8 cellular contexts compared by ENCODE assay signal in genomic region chr3:69288161-69288895, GRCh38.
A peak's percentile ranks its signal among the peaks of the same experiment; 100 is the strongest.
DNase-seq lines count a peak whose midpoint lies in the region; ATAC-seq, FAIRE-seq and TF ChIP-seq lines count a peak whose summit lies in the region.

No MANE protein-coding gene starts in this region.

- TF ChIP-seq CTCF in endothelial cell of umbilical vein (IDR thresholded peaks at IDR 0.05; ENCODE audit: extremely low read depth in 1 of 2, insufficient read depth in 1 of 2, low read depth in 1 of 2, low read length in 2 of 2) (no peak), GM13976 (IDR thresholded peaks at IDR 0.05; ENCODE audit: borderline replicate concordance, control extremely low read depth, extremely low read depth, insufficient read depth, missing control alignments) (no peak)

- CTCF ChIA-PET in endothelial cell of umbilical vein (lab: Charles Lee): interaction anchor here (0.8 to 3.6 kb wide), 23 partner anchors 10 to 167 kb away, joined by 3 to 39 read pairs (median 5); no protein-coding TSS in a partner anchor

- peaks cover 32% of the 10 kb centered on the region for H3K4me1 ChIP-seq in endothelial cell of umbilical vein (ENCODE audit: control insufficient read depth, extremely low read depth, insufficient read depth, low read length)

- intact Hi-C loops in endothelial cell of umbilical vein (cut with micrococcal nuclease): loop anchor here (5.0 kb wide), 1 partner anchor 126 kb away; no protein-coding TSS in a partner anchor

- TF ChIP-seq POLR2A in endothelial cell of umbilical vein (IDR thresholded peaks at IDR 0.05; ENCODE audit: low read depth, low read length): no peak

- no TSS peak for BruUV-seq in endothelial cell of umbilical vein (replicated peaks; lab: Mats Ljungman, UMichigan)

- H3K9ac ChIP-seq in endothelial cell of umbilical vein (replicated peaks; ENCODE audit: extremely low read depth, insufficient read depth, low read length): no peak overlapping the region

- peak; percentile 66 for DNase-seq in activated CD8-positive, alpha-beta memory T cell treated with anti-CD3 and anti-CD28 coated beads for 24 hours
- DNase-seq in activated CD8-positive, alpha-beta memory T cell treated with anti-CD3 and anti-CD28 coated beads, Interleukin-2, amount 50 U/mL, for 4 hours: no peak
- DNase-seq in NCI-H2227 (lab: John Stamatoyannopoulos, UW; ENCODE audit: unreplicated experiment): peak; percentile 73
- DNase-seq in endothelial cell of umbilical vein (ENCODE audit: low read depth, low spot score): peak; percentile 21
- DNase-seq in stimulated activated naive CD8-positive, alpha-beta T cell treated with anti-CD3 and anti-CD28 coated beads, Interleukin-15, Interleukin-2, amounts not matched to agents 100 U/mL and 50 U/mL, for 24 hours: peak; percentile 50
- no peak for DNase-seq in GM13976 (ENCODE audit: low spot score)
- no peak for DNase-seq in EL
- DNase-seq in NAMALWA (ENCODE audit: low spot score): no peak

- H3K36me3 ChIP-seq in endothelial cell of umbilical vein (ENCODE audit: control insufficient read depth in 2 of 2, extremely low read depth in 1 of 2, insufficient read depth in 2 of 2, low read length in 2 of 2): peaks cover 0 to 7% of the 10 kb centered on the region in 2 experiments

- no peak overlapping the region for H2AFZ ChIP-seq in endothelial cell of umbilical vein (ENCODE audit: low read depth, low read length)

- peak overlapping the region; percentile 73 for H3K4me2 ChIP-seq in endothelial cell of umbilical vein (ENCODE audit: insufficient read depth, low read length)

- peak overlapping the region; percentile 56 for H3K27ac ChIP-seq in endothelial cell of umbilical vein (ENCODE audit: insufficient read depth, low read depth, low read length)

- in situ Hi-C loops in GM13976 (cut with MboI; ENCODE audit: low sequenced_read_pairs, unreplicated experiment): no loop called here

- dilution Hi-C loops in endothelial cell of umbilical vein (cut with MboI; ENCODE audit: extremely low pct_ligation_motif_present, low sequenced_read_pairs): no loop called here

- H3K4me3 ChIP-seq in endothelial cell of umbilical vein (replicated peaks in 1 of 3; ENCODE audit: insufficient read depth in 1 of 3, low read depth in 1 of 3, low read length in 3 of 3): no peak overlapping the region

- ATAC-seq in stimulated activated naive CD8-positive, alpha-beta T cell treated with anti-CD3 and anti-CD28 coated beads, Interleukin-15, Interleukin-2, amounts not matched to agents 100 U/mL and 50 U/mL, for 24 hours: peak; percentile 94

- peak; percentile 33 for FAIRE-seq in endothelial cell of umbilical vein (lab: Jason Lieb, UNC)

- POLR2A ChIA-PET in endothelial cell of umbilical vein (lab: Charles Lee): interaction anchor here (0.6 to 0.7 kb wide), 2 partner anchors 9 to 105 kb away, joined by 4 to 13 read pairs; no protein-coding TSS in a partner anchor

- no peaks in the 10 kb centered on the region for H3K79me2 ChIP-seq in endothelial cell of umbilical vein (ENCODE audit: control insufficient read depth, insufficient read depth, low read length)

- no peaks in the 10 kb centered on the region for H3K9me3 ChIP-seq in endothelial cell of umbilical vein (replicated peaks; ENCODE audit: control insufficient read depth, insufficient read depth, low read length)

- no peaks in the 10 kb centered on the region for H3K27me3 ChIP-seq in endothelial cell of umbilical vein (ENCODE audit: control insufficient read depth in 2 of 2, insufficient read depth in 2 of 2, low read length in 2 of 2)

- H3K9me1 ChIP-seq in endothelial cell of umbilical vein (replicated peaks; ENCODE audit: control insufficient read depth, extremely low read depth, insufficient read depth, low read length): no peaks in the 10 kb centered on the region

- no peaks in the 10 kb centered on the region for H4K20me1 ChIP-seq in endothelial cell of umbilical vein (replicated peaks; ENCODE audit: control insufficient read depth, extremely low read depth, insufficient read depth, low read length)

TF ChIP-seq in endothelial cell of umbilical vein, 7 proteins besides CTCF, POLR2A, EP300 and RAD21:
- TF ChIP-seq JUN (IDR thresholded peaks at IDR 0.05; ENCODE audit: borderline replicate concordance, insufficient read depth, insufficient read length, low read depth) (no peak), EZH2 (IDR thresholded peaks at IDR 0.05; ENCODE audit: borderline replicate concordance, low read depth, low read length, severe bottlenecking) (no peak), GATA2 (IDR thresholded peaks at IDR 0.05; ENCODE audit: insufficient read depth, insufficient read length, low read depth, low read length) (no peak), FOS (IDR thresholded peaks at IDR 0.05; ENCODE audit: borderline replicate concordance, insufficient read depth, low read length) (no peak), MAX (IDR thresholded peaks at IDR 0.05; ENCODE audit: insufficient read depth, insufficient read length) (no peak), MYC (IDR thresholded peaks at IDR 0.05; ENCODE audit: low read depth, low read length) (no peak), POLR2AphosphoS5 (IDR thresholded peaks at IDR 0.05; ENCODE audit: insufficient read depth, low read depth, low read length) (no peak)

Comparison
In these comparisons a context has a peak if more than half of its experiments do, and no peak if none do; other contexts are left out.
1. DNase-seq: peak in activated CD8-positive, alpha-beta memory T cell treated with anti-CD3 and anti-CD28 coated beads for 24 hours (single experiment), NCI-H2227 (single experiment), endothelial cell of umbilical vein (single experiment) and stimulated activated naive CD8-positive, alpha-beta T cell treated with anti-CD3 and anti-CD28 coated beads, Interleukin-15, Interleukin-2, amounts not matched to agents 100 U/mL and 50 U/mL, for 24 hours (single experiment); none in activated CD8-positive, alpha-beta memory T cell treated with anti-CD3 and anti-CD28 coated beads, Interleukin-2, amount 50 U/mL, for 4 hours (single experiment), GM13976 (single experiment), EL (single experiment) and NAMALWA (single experiment).